9 cellular contexts compared by ENCODE assay signal in genomic region chr6:85864453-85865401, GRCh38.
A peak's percentile ranks its signal among the peaks of the same experiment; 100 is the strongest.
DNase-seq lines count a peak whose midpoint lies in the region; ATAC-seq and TF ChIP-seq lines count a peak whose summit lies in the region.
"Had no signal": no experiment of that assay in that cellular context is flagged by ENCODE, and none has a peak within 500 bp of the region (broad histone marks: within the 10 kb centered on the region; RNA-seq: fewer than 3 reads in every experiment).

No MANE protein-coding gene starts in this region.

- H3K4me1 ChIP-seq in right atrium auricular region: peaks cover 0 to 28% of the 10 kb centered on the region in 2 donors

- no peak overlapping the region for H3K4me3 Mint-ChIP-seq in MCF 10A (ENCODE audit: unreplicated experiment)
- H3K4me3 Mint-ChIP-seq in activated naive CD8-positive, alpha-beta T cell treated with anti-CD3 and anti-CD28 coated beads for 36 hours: no peak overlapping the region

- DNase-seq in Right ventricle myocardium superior (no peak), right atrium auricular region (ENCODE audit: low spot score) (no peak), MCF 10A (ENCODE audit: unreplicated experiment) (peak; percentile 65), kidney tubule cell (ENCODE audit: low spot score) (peak; percentile 10), NCI-H1105 treated with DMSO at 0.1 percent for 48 hours (lab: John Stamatoyannopoulos, UW) (no peak), NCI-H1417 (lab: John Stamatoyannopoulos, UW) (no peak)
- DNase-seq in activated T-cell treated with anti-CD3 and anti-CD28 coated beads, Interleukin-2, amount 50 U/mL, for 48 hours: no peak
- DNase-seq in activated naive CD8-positive, alpha-beta T cell treated with anti-CD3 and anti-CD28 coated beads for 36 hours: no peak
- DNase-seq: head of caudate nucleus had no signal

- H3K27me3 ChIP-seq in right atrium auricular region: no peaks in the 10 kb centered on the region

- CTCF ChIA-PET in MCF 10A (lab: Yijun Ruan, JAX): interaction anchor here (1.2 to 1.3 kb wide), 2 partner anchors 11 to 19 kb away, joined by 4 to 5 read pairs; no protein-coding TSS in a partner anchor

- H3K27ac ChIP-seq in right atrium auricular region: no peak overlapping the region

- no peaks in the 10 kb centered on the region for H3K27me3 Mint-ChIP-seq in MCF 10A (ENCODE audit: insufficient read depth, unreplicated experiment)
- H3K27me3 Mint-ChIP-seq in activated naive CD8-positive, alpha-beta T cell treated with anti-CD3 and anti-CD28 coated beads for 36 hours: peaks cover 14% of the 10 kb centered on the region

- ATAC-seq in Right ventricle myocardium superior (ENCODE audit: poor library complexity): peak; percentile 51

- peak overlapping the region in 1 of 2 donors; percentile 46 for H3K4me3 ChIP-seq in right atrium auricular region

- intact Hi-C loops in Right ventricle myocardium superior (cut with DNase I) (no loop called here), MCF 10A (cut with micrococcal nuclease) (no loop called here)

- H3K27ac Mint-ChIP-seq in MCF 10A (ENCODE audit: low read depth, unreplicated experiment): no peak overlapping the region
- H3K27ac Mint-ChIP-seq in activated naive CD8-positive, alpha-beta T cell treated with anti-CD3 and anti-CD28 coated beads for 36 hours: no peak overlapping the region

- no peaks in the 10 kb centered on the region for H3K9me3 ChIP-seq in right atrium auricular region

- no peaks in the 10 kb centered on the region for H3K36me3 ChIP-seq in right atrium auricular region

- no peaks in the 10 kb centered on the region for H3K36me3 Mint-ChIP-seq in MCF 10A (ENCODE audit: insufficient read depth, unreplicated experiment)
- no peaks in the 10 kb centered on the region for H3K36me3 Mint-ChIP-seq in activated naive CD8-positive, alpha-beta T cell treated with anti-CD3 and anti-CD28 coated beads for 36 hours

- H3K4me1 Mint-ChIP-seq in MCF 10A (ENCODE audit: insufficient read depth, unreplicated experiment): no peaks in the 10 kb centered on the region
- H3K4me1 Mint-ChIP-seq in activated naive CD8-positive, alpha-beta T cell treated with anti-CD3 and anti-CD28 coated beads for 36 hours: no peaks in the 10 kb centered on the region

- no peaks in the 10 kb centered on the region for H3K9me3 Mint-ChIP-seq in MCF 10A (ENCODE audit: unreplicated experiment)
- peaks cover 4% of the 10 kb centered on the region for H3K9me3 Mint-ChIP-seq in activated naive CD8-positive, alpha-beta T cell treated with anti-CD3 and anti-CD28 coated beads for 36 hours

- POLR2A ChIA-PET in MCF 10A (lab: Yijun Ruan, JAX): no interaction called here

- no TSS peak for BruUV-seq in MCF 10A (replicated peaks; lab: Mats Ljungman, UMichigan)

- peak in 1 of 2 donors; percentile 18 for TF ChIP-seq CTCF in right atrium auricular region (IDR thresholded peaks at IDR 0.05)
- TF ChIP-seq CTCF in MCF 10A (IDR thresholded peaks at IDR 0.05; ENCODE audit: unreplicated experiment): no peak

Comparison
In these comparisons a context has a peak if more than half of its experiments do, and no peak if none do; other contexts are left out.
1. DNase-seq: peak in MCF 10A (single experiment) and kidney tubule cell (single experiment); none in Right ventricle myocardium superior (single experiment), right atrium auricular region (single experiment), activated T-cell treated with anti-CD3 and anti-CD28 coated beads, Interleukin-2, amount 50 U/mL, for 48 hours (0 of 2), NCI-H1105 treated with DMSO at 0.1 percent for 48 hours (single experiment), activated naive CD8-positive, alpha-beta T cell treated with anti-CD3 and anti-CD28 coated beads for 36 hours (single experiment) and NCI-H1417 (0 of 3).